In genomic region chr1:15850450-15851079, GRCh38 we compare ENCODE assay signal across 8 cellular contexts. TPM values are rescaled to one million over a fixed set of nuclear protein-coding genes. Genes with fewer than 3 reads are reported as not detected.
A peak's percentile ranks its signal among the peaks of the same experiment; 100 is the strongest.
DNase-seq lines count a peak whose midpoint lies in the region; ATAC-seq and TF ChIP-seq lines count a peak whose summit lies in the region.

No MANE protein-coding gene starts in this region.

- TF ChIP-seq CTCF in chondrocyte (IDR thresholded peaks at IDR 0.05) (no peak), omental fat pad (IDR thresholded peaks at IDR 0.05) (no peak)

- H4K20me1 ChIP-seq in BLaER1, result peaks cover 59% of the 10 kb centered on the region

- H3K4me3 Mint-ChIP-seq in IgD-negative memory B cell (peak overlapping the region; percentile 71 to 100 (median 98)), chondrocyte (ENCODE audit: unreplicated experiment) (peak overlapping the region; percentile 99)
- peak overlapping the region; percentile 99 for H3K4me3 Mint-ChIP-seq in natural killer cell treated with Interleukin-12 subunit alpha and Interleukin-12 subunit beta and Interleukin-15 and Interleukin-18, amount 100 ng/mL, for 72 hours

- H3K9me3 Mint-ChIP-seq in IgD-negative memory B cell (no peaks in the 10 kb centered on the region), chondrocyte (ENCODE audit: low read depth) (no peaks in the 10 kb centered on the region)
- H3K9me3 Mint-ChIP-seq in natural killer cell treated with Interleukin-12 subunit alpha and Interleukin-12 subunit beta and Interleukin-15 and Interleukin-18, amount 100 ng/mL, for 72 hours, result no peaks in the 10 kb centered on the region

- H3K27ac ChIP-seq in BLaER1, result peak overlapping the region; percentile 98
- H3K27ac ChIP-seq in effector memory CD4-positive, alpha-beta T cell (ENCODE audit: insufficient read depth, low read length, poor library complexity, severe bottlenecking), result no peak overlapping the region

- H3K36me3 ChIP-seq in BLaER1, result peaks cover 9% of the 10 kb centered on the region; the same call in 1 of the 2 replicates
- H3K36me3 ChIP-seq in effector memory CD4-positive, alpha-beta T cell (ENCODE audit: control insufficient read depth, insufficient read depth, low read length), result no peaks in the 10 kb centered on the region

- H3K4me1 ChIP-seq in BLaER1, result peaks cover 58% of the 10 kb centered on the region
- peaks cover 6% of the 10 kb centered on the region for H3K4me1 ChIP-seq in effector memory CD4-positive, alpha-beta T cell (ENCODE audit: control insufficient read depth, insufficient read depth, low read length, poor library complexity, severe bottlenecking)

- H3K4me2 ChIP-seq in BLaER1, result peak overlapping the region; percentile 92

- no peaks in the 10 kb centered on the region for H3K27me3 ChIP-seq in BLaER1
- no peaks in the 10 kb centered on the region for H3K27me3 ChIP-seq in effector memory CD4-positive, alpha-beta T cell (replicated peaks; ENCODE audit: control insufficient read depth, insufficient read depth, low read length, poor library complexity, severe bottlenecking)

- no peaks in the 10 kb centered on the region for H3K9me3 ChIP-seq in BLaER1
- H3K9me3 ChIP-seq in effector memory CD4-positive, alpha-beta T cell (ENCODE audit: control insufficient read depth, low read length), result no peaks in the 10 kb centered on the region

- H3K4me3 ChIP-seq in BLaER1, result peak overlapping the region; percentile 99
- H3K4me3 ChIP-seq in effector memory CD4-positive, alpha-beta T cell (ENCODE audit: insufficient read depth, low read depth, low read length, poor library complexity, severe bottlenecking), result no peak overlapping the region

- peak overlapping the region; percentile 99 for H3K9ac ChIP-seq in BLaER1

- H3K4me1 Mint-ChIP-seq in IgD-negative memory B cell (peaks cover 31 to 44% (median 34%) of the 10 kb centered on the region in 3 donors), chondrocyte (ENCODE audit: low read depth) (peaks cover 37% of the 10 kb centered on the region)
- peaks cover 23 to 34% of the 10 kb centered on the region in 2 donors for H3K4me1 Mint-ChIP-seq in natural killer cell treated with Interleukin-12 subunit alpha and Interleukin-12 subunit beta and Interleukin-15 and Interleukin-18, amount 100 ng/mL, for 72 hours (ENCODE audit: low read depth in 2 of 2)

- H3K27me3 Mint-ChIP-seq in IgD-negative memory B cell, result no peaks in the 10 kb centered on the region
- no peaks in the 10 kb centered on the region for H3K27me3 Mint-ChIP-seq in chondrocyte (ENCODE audit: low read depth)
- H3K27me3 Mint-ChIP-seq in natural killer cell treated with Interleukin-12 subunit alpha and Interleukin-12 subunit beta and Interleukin-15 and Interleukin-18, amount 100 ng/mL, for 72 hours, result no peaks in the 10 kb centered on the region

- H3K27ac Mint-ChIP-seq in IgD-negative memory B cell (peak overlapping the region; percentile 23 to 96 (median 31)), chondrocyte (ENCODE audit: unreplicated experiment) (peak overlapping the region; percentile 98)
- peak overlapping the region in 1 of 2 donors; percentile 97 for H3K27ac Mint-ChIP-seq in natural killer cell treated with Interleukin-12 subunit alpha and Interleukin-12 subunit beta and Interleukin-15 and Interleukin-18, amount 100 ng/mL, for 72 hours

- H3K36me3 Mint-ChIP-seq in IgD-negative memory B cell, result no peaks in the 10 kb centered on the region
- H3K36me3 Mint-ChIP-seq in chondrocyte (ENCODE audit: low read depth), result peaks cover 2% of the 10 kb centered on the region
- H3K36me3 Mint-ChIP-seq in natural killer cell treated with Interleukin-12 subunit alpha and Interleukin-12 subunit beta and Interleukin-15 and Interleukin-18, amount 100 ng/mL, for 72 hours, result peaks cover 5% of the 10 kb centered on the region

- no peak for ATAC-seq in natural killer cell treated with Interleukin-12 subunit alpha and Interleukin-12 subunit beta and Interleukin-15 and Interleukin-18, amount 100 ng/mL, for 72 hours
- ATAC-seq in GM21619 (IDR thresholded peaks at IDR 0.05; ENCODE audit: unreplicated experiment) (no peak), omental fat pad (ENCODE audit: low FRiP score) (no peak)

- DNase-seq in chondrocyte (ENCODE audit: low spot score), result no peak
- no peak for DNase-seq in natural killer cell treated with Interleukin-12 subunit alpha and Interleukin-12 subunit beta and Interleukin-15 and Interleukin-18, amount 100 ng/mL, for 72 hours (ENCODE audit: low spot score)
- no peak for DNase-seq in effector memory CD4-positive, alpha-beta T cell
- DNase-seq in omental fat pad (ENCODE audit: low spot score), result no peak
- no peak for DNase-seq in NCI-H187 (lab: John Stamatoyannopoulos, UW)

RNA-seq across cellular contexts. Expression of gene SPEN, which starts 3.1 kb away (rescaled TPM):
- polyA plus RNA-seq in IgD-negative memory B cell, result 43.2 TPM
- 38.4 to 49.7 TPM (median 39.4 TPM) in 3 replicates for total RNA-seq in chondrocyte
- total RNA-seq in natural killer cell treated with Interleukin-12 subunit alpha and Interleukin-12 subunit beta and Interleukin-15 and Interleukin-18, amount 100 ng/mL, for 72 hours, result 10 to 100 TPM; 58.6 to 92.4 TPM
- total RNA-seq in omental fat pad, result 10 to 100 TPM; 33.4 to 64.0 (median 51.5) TPM

RNA-seq across cellular contexts. Expression of gene UQCRHL, which starts 43.1 kb away (rescaled TPM):
- polyA plus RNA-seq in IgD-negative memory B cell, result 1.3 TPM
- total RNA-seq in chondrocyte (1.3 to 1.5 TPM (median 1.3 TPM) in 3 replicates), omental fat pad (1 to 10 TPM in 2 of 4 donors, under 1 TPM in 2; 0.63 to 1.9 (median 0.95) TPM)
- total RNA-seq in natural killer cell treated with Interleukin-12 subunit alpha and Interleukin-12 subunit beta and Interleukin-15 and Interleukin-18, amount 100 ng/mL, for 72 hours, result 1 to 10 TPM; 1.2 to 2.0 TPM
